In the genomic region with DNA sequence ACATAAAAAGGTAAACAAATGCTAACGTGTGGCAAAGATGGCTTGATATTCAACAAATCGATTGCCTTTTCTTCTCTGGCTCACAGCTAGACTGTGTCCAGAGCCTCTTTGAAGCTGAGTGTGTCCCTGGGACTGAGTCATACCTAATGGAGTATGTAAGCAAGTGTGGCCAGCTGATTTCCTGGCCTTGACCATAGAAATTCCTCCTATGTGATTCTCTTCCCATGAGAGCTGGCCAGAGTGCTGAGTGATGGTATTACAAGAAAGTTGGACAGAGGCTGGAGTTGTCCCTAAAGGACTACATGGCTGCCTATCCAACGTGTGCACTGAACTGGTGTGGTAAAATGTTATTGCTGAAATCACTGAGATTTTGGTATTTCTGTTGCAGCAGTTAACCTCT, we compare ENCODE assay signal across 15 cellular contexts.
DNase-seq lines count a peak whose midpoint lies in the region; ATAC-seq and TF ChIP-seq lines count a peak whose summit lies in the region.
"Had no signal": no experiment of that assay in that cellular context is flagged by ENCODE, and none has a peak within 500 bp of the region (broad histone marks: within the 10 kb centered on the region; RNA-seq: fewer than 3 reads in every experiment).

No MANE protein-coding gene starts in this region.

- H2AFZ ChIP-seq in GM23338 = peak overlapping the region; percentile 60; the same call in 1 of the 2 replicates

- DNase-seq in GM23338 (ENCODE audit: low spot score) (no peak), RKO (ENCODE audit: low spot score) (peak; percentile 81), epithelial cell of esophagus (ENCODE audit: low read depth) (peak; percentile 42), kidney glomerular epithelial cell (lab: John Stamatoyannopoulos, UW) (peak; percentile 29), esophagus squamous epithelium (lab: John Stamatoyannopoulos, UW) (no peak), Peyer's patch (no peak)
- DNase-seq: activated B cell treated with CpG ODN at 0.5 μM for 24 hours; activated naive CD4-positive, alpha-beta T cell treated with anti-CD3 and anti-CD28 coated beads, Interleukin-2, amount 10 ng/mL, durations not matched to agents 7 days and 5 days; NCI-H2081 treated with DMSO at 0.1 percent for 48 hours; NK-92 treated with Interleukin-12 subunit alpha and Interleukin-12 subunit beta, amount 100 ng/mL, for 24 hours; stimulated activated CD4-positive, alpha-beta T cell treated with anti-CD3 and anti-CD28 coated beads, Interleukin-15, amount 100 ng/mL, for 24 hours had no signal

- H4K20me1 ChIP-seq in GM23338 (replicated peaks; ENCODE audit: insufficient read depth) = no peaks in the 10 kb centered on the region

- H3K27ac ChIP-seq in GM23338 (ENCODE audit: low read depth) = no peak overlapping the region
- no peak overlapping the region for H3K27ac ChIP-seq in esophagus squamous epithelium
- no peak overlapping the region for H3K27ac ChIP-seq in Peyer's patch
- H3K27ac ChIP-seq: thoracic aorta had no signal

- TF ChIP-seq POLR2A in esophagus squamous epithelium (IDR thresholded peaks at IDR 0.05) (no peak), Peyer's patch (IDR thresholded peaks at IDR 0.05) (no peak)

- no peak overlapping the region for H3K4me2 ChIP-seq in GM23338

- H3K9me3 ChIP-seq in esophagus squamous epithelium (peaks cover 0 to 8% (median 0%) of the 10 kb centered on the region in 3 donors), Peyer's patch (peaks cover 0 to 4% (median 0%) of the 10 kb centered on the region in 4 donors)
- H3K9me3 ChIP-seq: HAP-1, thoracic aorta had no signal

- H3K9me3 Mint-ChIP-seq in GM23338 = peaks cover 19% of the 10 kb centered on the region

- H3K4me1 Mint-ChIP-seq in GM23338 = no peaks in the 10 kb centered on the region; the same call in 2 of the 3 replicates
- H3K4me1 Mint-ChIP-seq: activated B cell treated with CpG ODN at 0.5 μM for 24 hours; activated naive CD4-positive, alpha-beta T cell treated with anti-CD3 and anti-CD28 coated beads, Interleukin-2, amount 10 ng/mL, durations not matched to agents 7 days and 5 days had no signal

- peaks cover 8% of the 10 kb centered on the region; the same call in 1 of the 2 replicates for H3K9me2 ChIP-seq in GM23338 (ENCODE audit: insufficient read depth)

- no peak overlapping the region for H3K27ac Mint-ChIP-seq in GM23338
- H3K27ac Mint-ChIP-seq: activated B cell treated with CpG ODN at 0.5 μM for 24 hours; activated naive CD4-positive, alpha-beta T cell treated with anti-CD3 and anti-CD28 coated beads, Interleukin-2, amount 10 ng/mL, durations not matched to agents 7 days and 5 days had no signal

- H3K27me3 Mint-ChIP-seq in GM23338 (ENCODE audit: insufficient read depth, low read depth, poor library complexity) = peaks cover 4% of the 10 kb centered on the region
- H3K27me3 Mint-ChIP-seq: activated B cell treated with CpG ODN at 0.5 μM for 24 hours; activated naive CD4-positive, alpha-beta T cell treated with anti-CD3 and anti-CD28 coated beads, Interleukin-2, amount 10 ng/mL, durations not matched to agents 7 days and 5 days had no signal

- TF ChIP-seq CTCF in GM23338 (conservative IDR thresholded peaks at IDR 0.05; ENCODE audit: low read depth in 2 of 2) (no peak), epithelial cell of esophagus (IDR thresholded peaks at IDR 0.05; ENCODE audit: insufficient read depth, low read depth, low read length, missing control alignments) (no peak), esophagus squamous epithelium (IDR thresholded peaks at IDR 0.05) (no peak), Peyer's patch (IDR thresholded peaks at IDR 0.05) (no peak)

- no peaks in the 10 kb centered on the region for H3K79me2 ChIP-seq in GM23338 (replicated peaks; ENCODE audit: insufficient read depth)

- no peaks in the 10 kb centered on the region; the same call in 1 of the 2 replicates for H3K36me3 ChIP-seq in GM23338 (ENCODE audit: insufficient read depth)
- H3K36me3 ChIP-seq in esophagus squamous epithelium = no peaks in the 10 kb centered on the region
- H3K36me3 ChIP-seq in Peyer's patch = no peaks in the 10 kb centered on the region
- H3K36me3 ChIP-seq: HAP-1, thoracic aorta had no signal

- H3K27me3 ChIP-seq in GM23338 (ENCODE audit: insufficient read depth) = no peaks in the 10 kb centered on the region
- no peaks in the 10 kb centered on the region for H3K27me3 ChIP-seq in esophagus squamous epithelium
- H3K27me3 ChIP-seq in Peyer's patch = no peaks in the 10 kb centered on the region

- no peaks in the 10 kb centered on the region for H3K4me1 ChIP-seq in GM23338 (ENCODE audit: insufficient read depth)
- peaks cover 0 to 9% (median 0%) of the 10 kb centered on the region in 3 donors for H3K4me1 ChIP-seq in esophagus squamous epithelium
- H3K4me1 ChIP-seq in Peyer's patch = no peaks in the 10 kb centered on the region
- H3K4me1 ChIP-seq: HAP-1 had no signal

- ATAC-seq in GM23338 (no peak), HG02973 (IDR thresholded peaks at IDR 0.05; ENCODE audit: unreplicated experiment) (no peak), HG03354 (IDR thresholded peaks at IDR 0.05; ENCODE audit: poor library complexity, severe bottlenecking, unreplicated experiment) (no peak)

- 65% methylated on average over 3 of the region's 3 CpGs for WGBS in esophagus squamous epithelium, 2 donors

- H3K4me3 ChIP-seq in GM23338 = no peak overlapping the region
- H3K4me3 ChIP-seq in epithelial cell of esophagus (ENCODE audit: low read length) = no peak overlapping the region
- no peak overlapping the region for H3K4me3 ChIP-seq in esophagus squamous epithelium
- H3K4me3 ChIP-seq in Peyer's patch = no peak overlapping the region
- H3K4me3 ChIP-seq: HAP-1, thoracic aorta had no signal

- H3K36me3 Mint-ChIP-seq in GM23338 (ENCODE audit: low read depth) = peaks cover 20% of the 10 kb centered on the region
- H3K36me3 Mint-ChIP-seq: activated naive CD4-positive, alpha-beta T cell treated with anti-CD3 and anti-CD28 coated beads, Interleukin-2, amount 10 ng/mL, durations not matched to agents 7 days and 5 days had no signal

- H3K4me3 Mint-ChIP-seq in GM23338 = no peak overlapping the region
- H3K4me3 Mint-ChIP-seq: activated B cell treated with CpG ODN at 0.5 μM for 24 hours; activated naive CD4-positive, alpha-beta T cell treated with anti-CD3 and anti-CD28 coated beads, Interleukin-2, amount 10 ng/mL, durations not matched to agents 7 days and 5 days had no signal

- intact Hi-C loops in esophagus squamous epithelium (cut with DNase I) = no loop called here

- H3F3A ChIP-seq in GM23338 (replicated peaks; ENCODE audit: low read depth) = no peaks in the 10 kb centered on the region

TF ChIP-seq in GM23338, 12 proteins besides CTCF, POLR2A, EP300 and RAD21:
- TF ChIP-seq CREB1 (CRISPR knock-in tag; IDR thresholded peaks at IDR 0.05; ENCODE audit: low read depth) = no peak
- TF ChIP-seq, protein P1, sequence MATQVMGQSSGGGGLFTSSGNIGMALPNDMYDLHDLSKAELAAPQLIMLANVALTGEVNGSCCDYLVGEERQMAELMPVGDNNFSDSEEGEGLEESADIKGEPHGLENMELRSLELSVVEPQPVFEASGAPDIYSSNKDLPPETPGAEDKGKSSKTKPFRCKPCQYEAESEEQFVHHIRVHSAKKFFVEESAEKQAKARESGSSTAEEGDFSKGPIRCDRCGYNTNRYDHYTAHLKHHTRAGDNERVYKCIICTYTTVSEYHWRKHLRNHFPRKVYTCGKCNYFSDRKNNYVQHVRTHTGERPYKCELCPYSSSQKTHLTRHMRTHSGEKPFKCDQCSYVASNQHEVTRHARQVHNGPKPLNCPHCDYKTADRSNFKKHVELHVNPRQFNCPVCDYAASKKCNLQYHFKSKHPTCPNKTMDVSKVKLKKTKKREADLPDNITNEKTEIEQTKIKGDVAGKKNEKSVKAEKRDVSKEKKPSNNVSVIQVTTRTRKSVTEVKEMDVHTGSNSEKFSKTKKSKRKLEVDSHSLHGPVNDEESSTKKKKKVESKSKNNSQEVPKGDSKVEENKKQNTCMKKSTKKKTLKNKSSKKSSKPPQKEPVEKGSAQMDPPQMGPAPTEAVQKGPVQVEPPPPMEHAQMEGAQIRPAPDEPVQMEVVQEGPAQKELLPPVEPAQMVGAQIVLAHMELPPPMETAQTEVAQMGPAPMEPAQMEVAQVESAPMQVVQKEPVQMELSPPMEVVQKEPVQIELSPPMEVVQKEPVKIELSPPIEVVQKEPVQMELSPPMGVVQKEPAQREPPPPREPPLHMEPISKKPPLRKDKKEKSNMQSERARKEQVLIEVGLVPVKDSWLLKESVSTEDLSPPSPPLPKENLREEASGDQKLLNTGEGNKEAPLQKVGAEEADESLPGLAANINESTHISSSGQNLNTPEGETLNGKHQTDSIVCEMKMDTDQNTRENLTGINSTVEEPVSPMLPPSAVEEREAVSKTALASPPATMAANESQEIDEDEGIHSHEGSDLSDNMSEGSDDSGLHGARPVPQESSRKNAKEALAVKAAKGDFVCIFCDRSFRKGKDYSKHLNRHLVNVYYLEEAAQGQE (IDR thresholded peaks at IDR 0.05; ENCODE audit: unreplicated experiment) = peak; percentile 55

Comparison
In these comparisons a context has a peak if more than half of its experiments do, and no peak if none do; other contexts are left out.
1. DNase-seq: peak in RKO (single experiment), epithelial cell of esophagus (single experiment) and kidney glomerular epithelial cell (single experiment); none in GM23338 (single experiment), esophagus squamous epithelium (single experiment) and Peyer's patch (0 of 3).